1 cellular context compared by ENCODE assay signal in genomic region chr6:56851104-56851503, GRCh38.
A peak's percentile ranks its signal among the peaks of the same experiment; 100 is the strongest.
TF ChIP-seq lines count a peak whose summit lies in the region.

No MANE protein-coding gene starts in this region.

TF ChIP-seq in GM12878, 131 proteins besides CTCF, POLR2A, EP300 and RAD21 (continued from another document):
- TF ChIP-seq E2F4 (IDR thresholded peaks at IDR 0.05; ENCODE audit: low read depth, low read length) (no peak), EGR1 (IDR thresholded peaks at IDR 0.05; ENCODE audit: borderline replicate concordance in 1 of 2, low read depth in 2 of 2, low read length in 2 of 2) (no peak), RFX5 (IDR thresholded peaks at IDR 0.05; ENCODE audit: low read depth, low read length) (peak; percentile 64; the same call in 1 of the 2 replicates), MEF2A (IDR thresholded peaks at IDR 0.05; ENCODE audit: insufficient read depth, low read depth, low read length) (no peak), CHD4 (IDR thresholded peaks at IDR 0.05) (no peak), YBX1 (IDR thresholded peaks at IDR 0.05) (no peak), HDAC6 (IDR thresholded peaks at IDR 0.05; ENCODE audit: unreplicated experiment) (no peak), NKRF (conservative IDR thresholded peaks at IDR 0.05) (no peak), SRF (IDR thresholded peaks at IDR 0.05; ENCODE audit: low read depth in 2 of 2, low read length in 2 of 2) (no peak), ATF3 (IDR thresholded peaks at IDR 0.05; ENCODE audit: borderline replicate concordance, extremely low read depth, low read depth, low read length) (no peak)
